ENCODE assay signal across 8 cellular contexts in genomic region chr7:131040467-131040932, GRCh38.
A peak's percentile ranks its signal among the peaks of the same experiment; 100 is the strongest.
DNase-seq lines count a peak whose midpoint lies in the region; ATAC-seq and TF ChIP-seq lines count a peak whose summit lies in the region.

No MANE protein-coding gene starts in this region.

- H4K91ac ChIP-seq in IMR-90 (ENCODE audit: insufficient read depth, low read depth, low read length) = no peak overlapping the region

- H3K36me3 ChIP-seq in IMR-90 (ENCODE audit: control insufficient read depth, insufficient read depth, low read length) (peaks cover 2% of the 10 kb centered on the region; the same call in 1 of the 2 replicates), ovary (no peaks in the 10 kb centered on the region)

- H3K4me1 ChIP-seq in IMR-90 (ENCODE audit: control insufficient read depth, insufficient read depth, low read length) = peaks cover 11% of the 10 kb centered on the region
- peaks cover 3% of the 10 kb centered on the region for H3K4me1 ChIP-seq in ovary (ENCODE audit: insufficient read depth)

- no peak overlapping the region for H2AFZ ChIP-seq in IMR-90 (replicated peaks; ENCODE audit: low read length, poor library complexity)

- H2AK9ac ChIP-seq in IMR-90 (replicated peaks; ENCODE audit: low read depth, low read length, poor library complexity) = no peak overlapping the region

- H3K4me3 Mint-ChIP-seq in activated naive CD8-positive, alpha-beta T cell treated with anti-CD3 and anti-CD28 coated beads, Interleukin-2, amount 10 ng/mL, durations not matched to agents 7 days and 5 days = peak overlapping the region; percentile 42
- H3K4me3 Mint-ChIP-seq in glutamatergic neuron (ENCODE audit: unreplicated experiment) = no peak overlapping the region

- H2BK15ac ChIP-seq in IMR-90 (ENCODE audit: low read depth, low read length) = no peak overlapping the region

- no peak overlapping the region for H2BK20ac ChIP-seq in IMR-90 (ENCODE audit: low read depth, low read length)

- TF ChIP-seq CTCF in IMR-90 (conservative IDR thresholded peaks at IDR 0.05; ENCODE audit: low read depth, low read length) (peak; percentile 88), glutamatergic neuron (IDR thresholded peaks at IDR 0.05; ENCODE audit: partially characterized antibody, unreplicated experiment) (peak; percentile 89), ovary (IDR thresholded peaks at IDR 0.05) (peak; percentile 43 to 92 (median 82))

- no peak overlapping the region for H3K18ac ChIP-seq in IMR-90 (ENCODE audit: low read depth, low read length)

- no peak overlapping the region for H3K27ac Mint-ChIP-seq in activated naive CD8-positive, alpha-beta T cell treated with anti-CD3 and anti-CD28 coated beads, Interleukin-2, amount 10 ng/mL, durations not matched to agents 7 days and 5 days
- H3K27ac Mint-ChIP-seq in glutamatergic neuron (ENCODE audit: unreplicated experiment) = no peak overlapping the region

- H3K56ac ChIP-seq in IMR-90 (ENCODE audit: extremely low read depth, insufficient read depth, low read length) = no peak overlapping the region

- CTCF ChIA-PET in IMR-90 (lab: Yijun Ruan, JAX) = interaction anchor here (0.5 to 1.6 kb wide), 10 partner anchors 10 to 347 kb away, joined by 3 to 7 read pairs (median 3); no protein-coding TSS in a partner anchor

- H2BK5ac ChIP-seq in IMR-90 (ENCODE audit: low read depth, low read length, poor library complexity, severe bottlenecking) = peak overlapping the region; percentile 65

- H3K4ac ChIP-seq in IMR-90 (ENCODE audit: low read depth, low read length) = no peak overlapping the region

- 8% methylated on average over 2 of the region's 6 CpGs; no CpG with 5 or more reads in 1 of the 2 experiments for WGBS in IMR-90 (ENCODE audit: extremely low coverage in 2 of 2, insufficient read length in 1 of 2), 2 experiments
- 4 to 5% (median 4%) methylated on average over 6 of the region's 6 CpGs for WGBS in ovary, 3 donors

- no peak overlapping the region for H4K5ac ChIP-seq in IMR-90 (ENCODE audit: low read depth, low read length)

- TF ChIP-seq EP300 in ovary (IDR thresholded peaks at IDR 0.05) = no peak

- ATAC-seq in IMR-90 (ENCODE audit: low read depth) = peak; percentile 85
- peak; percentile 62 for ATAC-seq in activated naive CD8-positive, alpha-beta T cell treated with anti-CD3 and anti-CD28 coated beads, Interleukin-2, amount 10 ng/mL, durations not matched to agents 7 days and 5 days (ENCODE audit: low read depth)
- no peak for ATAC-seq in HG03039 (IDR thresholded peaks at IDR 0.05; ENCODE audit: unreplicated experiment)

- no peak overlapping the region for H3K9ac ChIP-seq in IMR-90 (ENCODE audit: low read depth, low read length)

- H3K27me3 ChIP-seq in IMR-90 (ENCODE audit: control insufficient read depth, insufficient read depth, low read length) (no peaks in the 10 kb centered on the region), ovary (no peaks in the 10 kb centered on the region)

- in situ Hi-C loops in IMR-90 (cut with MboI; ENCODE audit: low sequenced_read_pairs) = no loop called here

- POLR2A ChIA-PET in IMR-90 (lab: Charles Lee; ENCODE audit: unreplicated experiment) = interaction anchor here (0.6 kb wide), 1 partner anchor 66 kb away, joined by 7 read pairs; no protein-coding TSS in a partner anchor
- POLR2A ChIA-PET in activated naive CD8-positive, alpha-beta T cell treated with anti-CD3 and anti-CD28 coated beads, Interleukin-2, amount 10 ng/mL, durations not matched to agents 7 days and 5 days (lab: Charles Lee) = interaction anchor here (1.2 to 1.4 kb wide), 3 partner anchors 17 to 127 kb away, joined by 3 to 6 read pairs (median 4); no protein-coding TSS in a partner anchor

- no peak overlapping the region; the same call in 1 of the 2 replicates for H3K23ac ChIP-seq in IMR-90 (ENCODE audit: low read depth, low read length)

- no peak overlapping the region for H3K14ac ChIP-seq in IMR-90 (replicated peaks; ENCODE audit: low read depth, low read length)

- H3K36me3 Mint-ChIP-seq in activated naive CD8-positive, alpha-beta T cell treated with anti-CD3 and anti-CD28 coated beads, Interleukin-2, amount 10 ng/mL, durations not matched to agents 7 days and 5 days = peaks cover 6% of the 10 kb centered on the region
- H3K36me3 Mint-ChIP-seq in glutamatergic neuron (ENCODE audit: unreplicated experiment) = peaks cover 2% of the 10 kb centered on the region

- peaks cover 21 to 54% of the 10 kb centered on the region in 2 experiments for H3K79me1 ChIP-seq in IMR-90 (ENCODE audit: low read depth in 1 of 2, low read length in 2 of 2)

- H4K8ac ChIP-seq in IMR-90 (ENCODE audit: low read depth in 2 of 2, low read length in 2 of 2) = 0 out of 4 replicates have a peak overlapping the region, but pooled peaks of 1 of the 2 experiments have one; percentile 72

- peaks cover 8% of the 10 kb centered on the region for H3K9me1 ChIP-seq in IMR-90 (ENCODE audit: insufficient read depth, low read length)

- TF ChIP-seq POLR2A in IMR-90 (IDR thresholded peaks at IDR 0.05; ENCODE audit: low read depth, low read length) (no peak), ovary (IDR thresholded peaks at IDR 0.05) (no peak)

- peak; percentile 75 for DNase-seq in activated effector memory CD4-positive, alpha-beta T cell treated with anti-CD3 and anti-CD28 coated beads, Interleukin-2, amount 50 U/mL, for 16 hours
- no peak for DNase-seq in activated effector memory CD4-positive, alpha-beta T cell treated with Interleukin-2 at 50 U/mL for 16 hours
- peak; percentile 77 for DNase-seq in IMR-90
- DNase-seq in OCI-M1 (lab: John Stamatoyannopoulos, UW) = peak; percentile 78
- no peak for DNase-seq in activated naive CD8-positive, alpha-beta T cell treated with anti-CD3 and anti-CD28 coated beads, Interleukin-2, amount 10 ng/mL, durations not matched to agents 7 days and 5 days
- peak; percentile 56 for DNase-seq in glutamatergic neuron
- DNase-seq in ovary = peak in 2 of 5 donors; percentile 41 to 69

- intact Hi-C loops in IMR-90 (cut with micrococcal nuclease) (loop anchor here (1.0 to 5.0 kb wide), 3 partner anchors 58 to 143 kb away; no protein-coding TSS in a partner anchor), ovary (cut with DNase I) (loop anchor here in 1 of 4 donors (2.0 kb wide), 1 partner anchor 144 kb away; no protein-coding TSS in a partner anchor)

- BruUV-seq in IMR-90 (replicated peaks; lab: Mats Ljungman, UMichigan) = no TSS peak

- dilution Hi-C loops in IMR-90 (cut with HindIII; ENCODE audit: low sequenced_read_pairs, unreplicated experiment) = no loop called here

- H3K27ac ChIP-seq in IMR-90 (ENCODE audit: insufficient read depth, low read length) (no peak overlapping the region), ovary (peak overlapping the region in 1 of 2 donors; percentile 26)

- H2AK5ac ChIP-seq in IMR-90 (ENCODE audit: low read depth, low read length) = no peak overlapping the region

- peak; percentile 91 for TF ChIP-seq RAD21 in IMR-90 (IDR thresholded peaks at IDR 0.05; ENCODE audit: low read length)

- no peak overlapping the region for H3K4me2 ChIP-seq in IMR-90 (ENCODE audit: low read depth, low read length)

- H3K4me3 ChIP-seq in IMR-90 (ENCODE audit: insufficient read depth, low read depth, low read length) (no peak overlapping the region), ovary (no peak overlapping the region)

- H4K20me1 ChIP-seq in IMR-90 (ENCODE audit: insufficient read depth, low read length) = peaks cover 10% of the 10 kb centered on the region

- H3K4me1 Mint-ChIP-seq in activated naive CD8-positive, alpha-beta T cell treated with anti-CD3 and anti-CD28 coated beads, Interleukin-2, amount 10 ng/mL, durations not matched to agents 7 days and 5 days = peaks cover 15% of the 10 kb centered on the region
- H3K4me1 Mint-ChIP-seq in glutamatergic neuron (ENCODE audit: low read depth, unreplicated experiment) = no peaks in the 10 kb centered on the region

- peaks cover 3% of the 10 kb centered on the region for H3K9me3 Mint-ChIP-seq in activated naive CD8-positive, alpha-beta T cell treated with anti-CD3 and anti-CD28 coated beads, Interleukin-2, amount 10 ng/mL, durations not matched to agents 7 days and 5 days
- H3K9me3 Mint-ChIP-seq in glutamatergic neuron (ENCODE audit: unreplicated experiment) = no peaks in the 10 kb centered on the region

- no peaks in the 10 kb centered on the region for H3K9me3 ChIP-seq in IMR-90 (ENCODE audit: control insufficient read depth, insufficient read depth, low read length)
- H3K9me3 ChIP-seq in ovary = no peaks in the 10 kb centered on the region

- H3K27me3 Mint-ChIP-seq in activated naive CD8-positive, alpha-beta T cell treated with anti-CD3 and anti-CD28 coated beads, Interleukin-2, amount 10 ng/mL, durations not matched to agents 7 days and 5 days = no peaks in the 10 kb centered on the region
- H3K27me3 Mint-ChIP-seq in glutamatergic neuron (ENCODE audit: unreplicated experiment) = peaks cover 1% of the 10 kb centered on the region

- H2BK120ac ChIP-seq in IMR-90 (ENCODE audit: low read depth, low read length) = peak overlapping the region; percentile 38; the same call in 1 of the 2 replicates

TF ChIP-seq in IMR-90, 13 proteins besides CTCF, POLR2A, EP300 and RAD21:
- TF ChIP-seq MAFK (IDR thresholded peaks at IDR 0.05; ENCODE audit: low read depth, low read length) = no peak
- no peak for TF ChIP-seq NFE2L2 (IDR thresholded peaks at IDR 0.05; ENCODE audit: low read depth, low read length)
- no peak for TF ChIP-seq RCOR1 (IDR thresholded peaks at IDR 0.05; ENCODE audit: insufficient replicate concordance, low read length)
- no peak for TF ChIP-seq FOS (IDR thresholded peaks at IDR 0.05; ENCODE audit: low read depth, low read length)
- TF ChIP-seq SMC3 (IDR thresholded peaks at IDR 0.05; ENCODE audit: low read depth, low read length) = peak; percentile 84
- no peak for TF ChIP-seq ELK1 (IDR thresholded peaks at IDR 0.05; ENCODE audit: borderline replicate concordance, low read depth, low read length)
- no peak for TF ChIP-seq USF2 (IDR thresholded peaks at IDR 0.05; ENCODE audit: low read depth, low read length)
- TF ChIP-seq CHD1 (IDR thresholded peaks at IDR 0.05; ENCODE audit: low read depth, low read length) = no peak

Comparison
In these comparisons a context has a peak if more than half of its experiments do, and no peak if none do; other contexts are left out.
1. DNase-seq: peak in activated effector memory CD4-positive, alpha-beta T cell treated with anti-CD3 and anti-CD28 coated beads, Interleukin-2, amount 50 U/mL, for 16 hours (single experiment), IMR-90 (single experiment), OCI-M1 (single experiment) and glutamatergic neuron (single experiment); none in activated effector memory CD4-positive, alpha-beta T cell treated with Interleukin-2 at 50 U/mL for 16 hours (single experiment) and activated naive CD8-positive, alpha-beta T cell treated with anti-CD3 and anti-CD28 coated beads, Interleukin-2, amount 10 ng/mL, durations not matched to agents 7 days and 5 days (single experiment).
2. Peak in every context shown above with its lines, with median percentiles within 50 percentile points of each other: CTCF ChIP-seq.